ENCODE assay signal across 1 cellular context in the genomic region with DNA sequence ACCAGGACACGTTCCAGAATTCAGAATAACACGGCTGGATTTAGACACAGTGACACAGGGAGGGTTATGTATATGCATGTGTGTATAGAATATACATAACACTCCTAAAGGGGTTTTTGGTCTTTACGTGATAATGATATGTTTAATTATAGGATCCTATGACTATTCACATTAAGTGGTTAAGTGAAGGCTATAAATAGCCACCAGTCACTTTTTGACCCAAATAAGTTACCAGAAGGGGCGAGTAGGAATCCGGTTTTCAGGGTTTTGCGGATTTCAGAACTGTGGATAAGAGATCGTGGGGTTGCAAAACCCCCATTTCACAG.
TF ChIP-seq lines count a peak whose summit lies in the region.

No MANE protein-coding gene starts in this region.

TF ChIP-seq in GM23338, 12 proteins besides CTCF, POLR2A, EP300 and RAD21 (continued from another document):
- TF ChIP-seq EZH2phosphoT487 (IDR thresholded peaks at IDR 0.05; ENCODE audit: unreplicated experiment) (no peak), CREB1 (CRISPR knock-in tag; IDR thresholded peaks at IDR 0.05; ENCODE audit: low read depth) (no peak), NANOG (IDR thresholded peaks at IDR 0.05; ENCODE audit: borderline replicate concordance) (no peak), STAT1 (IDR thresholded peaks at IDR 0.05; ENCODE audit: unreplicated experiment) (no peak)
